ENCODE assay signal across 8 cellular contexts in genomic region chr3:136862611-136862951, GRCh38. TPM values are rescaled to one million over a fixed set of nuclear protein-coding genes. Genes with fewer than 3 reads are reported as not detected.
A peak's percentile ranks its signal among the peaks of the same experiment; 100 is the strongest.
DNase-seq lines count a peak whose midpoint lies in the region; ATAC-seq, FAIRE-seq and TF ChIP-seq lines count a peak whose summit lies in the region.

No MANE protein-coding gene starts in this region.

- H3K36me3 Mint-ChIP-seq in activated CD8-positive, alpha-beta T cell treated with anti-CD3 and anti-CD28 coated beads for 36 hours (ENCODE audit: low read depth), result peaks cover 41% of the 10 kb centered on the region
- peaks cover 0 to 7% of the 10 kb centered on the region in 2 donors for H3K36me3 Mint-ChIP-seq in naive B cell

- no peaks in the 10 kb centered on the region for H3K36me3 ChIP-seq in esophagus (ENCODE audit: control insufficient read depth in 2 of 2, insufficient read depth in 2 of 2, low read length in 1 of 2)

- H3K9me3 ChIP-seq in A549, result no peaks in the 10 kb centered on the region
- no peaks in the 10 kb centered on the region for H3K9me3 ChIP-seq in esophagus (ENCODE audit: control insufficient read depth in 2 of 2, insufficient read depth in 1 of 2, low read depth in 1 of 2, low read length in 1 of 2)

- H3K4me3 ChIP-seq in A549 (peak overlapping the region; percentile 77), esophagus (ENCODE audit: low read depth in 1 of 2, low read length in 2 of 2) (peak overlapping the region; percentile 79 to 98)

- TF ChIP-seq POLR2A in A549 (IDR thresholded peaks at IDR 0.05; ENCODE audit: low read length), result no peak

- H3K4me1 ChIP-seq in A549 (0 out of 3 replicates have a peak, but pooled peaks cover 12% of the 10 kb centered on the region), esophagus (ENCODE audit: control insufficient read depth in 2 of 2, insufficient read depth in 2 of 2, low read length in 1 of 2) (peaks cover 0 to 3% of the 10 kb centered on the region in 2 donors)

- ATAC-seq in A549 (peak; percentile 70 to 71), HG03064 (IDR thresholded peaks at IDR 0.05; ENCODE audit: low read depth, unreplicated experiment) (peak; percentile 13), naive B cell (ENCODE audit: low read depth in 2 of 2) (peak; percentile 1)
- ATAC-seq in activated CD8-positive, alpha-beta T cell treated with anti-CD3 and anti-CD28 coated beads for 36 hours, result no peak

- 0% methylated on average over 3 of the region's 29 CpGs for WGBS in A549 (ENCODE audit: missing lambda C conversion rate)
- WGBS in esophagus, 2 donors, result 0% methylated on average over 25 to 29 of the region's 29 CpGs

- H3K4me1 Mint-ChIP-seq in activated CD8-positive, alpha-beta T cell treated with anti-CD3 and anti-CD28 coated beads for 36 hours (ENCODE audit: low read depth), result peaks cover 44% of the 10 kb centered on the region
- peaks cover 18 to 54% (median 41%) of the 10 kb centered on the region in 3 donors for H3K4me1 Mint-ChIP-seq in naive B cell

- no peak for FAIRE-seq in A549 (lab: Jason Lieb, UNC)

- H3K4me3 Mint-ChIP-seq in activated CD8-positive, alpha-beta T cell treated with anti-CD3 and anti-CD28 coated beads for 36 hours, result peak overlapping the region; percentile 97
- H3K4me3 Mint-ChIP-seq in naive B cell, result peak overlapping the region; percentile 95 to 99 (median 97)

- TF ChIP-seq EP300 in A549 (IDR thresholded peaks at IDR 0.05), result no peak

- H3K4me2 ChIP-seq in A549, result peak overlapping the region; percentile 87

- H3K27ac ChIP-seq in A549 (peak overlapping the region; percentile 91 to 98), esophagus (ENCODE audit: low read depth in 2 of 2, low read length in 1 of 2) (peak overlapping the region; percentile 83 to 97), temporal lobe (ENCODE audit: low read depth, low read length) (peak overlapping the region; percentile 64)

- intact Hi-C loops in activated CD8-positive, alpha-beta T cell treated with anti-CD3 and anti-CD28 coated beads for 36 hours (cut with micrococcal nuclease), result loop anchor here (2.0 to 10.0 kb wide), 3 partner anchors 48 to 110 kb away; partner anchors contain the start of genes SLC35G2 and STAG1

- TF ChIP-seq RAD21 in A549 (conservative IDR thresholded peaks at IDR 0.05 in 1 of 2, IDR thresholded peaks at IDR 0.05 in 1 of 2), result no peak

- in situ Hi-C loops in GM13976 (cut with MboI; ENCODE audit: low sequenced_read_pairs, unreplicated experiment), result no loop called here

- H3K9me3 Mint-ChIP-seq in activated CD8-positive, alpha-beta T cell treated with anti-CD3 and anti-CD28 coated beads for 36 hours, result no peaks in the 10 kb centered on the region
- no peaks in the 10 kb centered on the region for H3K9me3 Mint-ChIP-seq in naive B cell

- POLR2A ChIA-PET in A549 (lab: Yijun Ruan, JAX), result interaction anchor here (1.1 to 2.2 kb wide), 9 partner anchors 23 to 666 kb away, joined by 3 to 30 read pairs (median 6); partner anchors contain the start of genes IL20RB, MSL2, SLC35G2 and STAG1
- POLR2A ChIA-PET in activated CD8-positive, alpha-beta T cell treated with anti-CD3 and anti-CD28 coated beads for 36 hours (lab: Charles Lee), result interaction anchor here (0.8 to 3.5 kb wide), 10 partner anchors 20 to 151 kb away, joined by 3 to 37 read pairs (median 4); partner anchors contain the start of genes IL20RB and STAG1

- H3K27me3 ChIP-seq in esophagus (ENCODE audit: control insufficient read depth in 1 of 2, insufficient read depth in 2 of 2, low read length in 2 of 2), result no peaks in the 10 kb centered on the region

- H3K27me3 Mint-ChIP-seq in activated CD8-positive, alpha-beta T cell treated with anti-CD3 and anti-CD28 coated beads for 36 hours, result no peaks in the 10 kb centered on the region
- no peaks in the 10 kb centered on the region for H3K27me3 Mint-ChIP-seq in naive B cell

- DNase-seq in A549 (ENCODE audit: low read depth in 1 of 2, low spot score in 1 of 2), result peak; percentile 39 to 75
- peak; percentile 69 for DNase-seq in GM13976 (ENCODE audit: low spot score)
- DNase-seq in NCI-H2196 treated with DMSO at 0.1 percent for 48 hours (lab: John Stamatoyannopoulos, UW; ENCODE audit: unreplicated experiment), result peak; percentile 51
- peak; percentile 55 for DNase-seq in activated CD8-positive, alpha-beta T cell treated with anti-CD3 and anti-CD28 coated beads for 36 hours
- no peak for DNase-seq in naive B cell

- no peak for TF ChIP-seq CTCF in A549 (IDR thresholded peaks at IDR 0.05)
- TF ChIP-seq CTCF in GM13976 (IDR thresholded peaks at IDR 0.05; ENCODE audit: borderline replicate concordance, control extremely low read depth, extremely low read depth, insufficient read depth, missing control alignments), result no peak
- peak; percentile 1 for TF ChIP-seq CTCF in activated CD8-positive, alpha-beta T cell treated with anti-CD3 and anti-CD28 coated beads for 36 hours (IDR thresholded peaks at IDR 0.05)

- H3K27ac Mint-ChIP-seq in activated CD8-positive, alpha-beta T cell treated with anti-CD3 and anti-CD28 coated beads for 36 hours, result peak overlapping the region; percentile 92
- H3K27ac Mint-ChIP-seq in naive B cell, result peak overlapping the region; percentile 87 to 98 (median 95)

- CTCF ChIA-PET in A549 (lab: Yijun Ruan, JAX), result interaction anchor here (0.6 to 1.2 kb wide), 3 partner anchors 103 to 113 kb away, joined by 3 read pairs; partner anchors contain the start of gene STAG1
- CTCF ChIA-PET in activated CD8-positive, alpha-beta T cell treated with anti-CD3 and anti-CD28 coated beads for 36 hours (lab: Charles Lee), result interaction anchor here (0.6 to 3.6 kb wide), 6 partner anchors 14 to 122 kb away, joined by 3 to 34 read pairs (median 4); partner anchors contain the start of gene STAG1

TF ChIP-seq in A549, 52 proteins besides CTCF, POLR2A, EP300 and RAD21:
- TF ChIP-seq JUN (IDR thresholded peaks at IDR 0.05) (0 out of 5 replicates have a peak, but pooled peaks of 1 of the 2 experiments have one; percentile 7), CEBPB (IDR thresholded peaks at IDR 0.05) (peak in 1 of 2 experiments; percentile 37; a peak in 1 of 4 replicates), TP53 (CRISPR knock-in tag; IDR thresholded peaks at IDR 0.05) (no peak), KDM5A (IDR thresholded peaks at IDR 0.05) (no peak)

RNA-seq across cellular contexts. Expression of gene NCK1, which starts 0.6 kb away (rescaled TPM):
- polyA plus RNA-seq in A549 (2011; rRNA removed) (47.9 and 60.8 TPM in 2 replicates), A549 (2017; fragmentation: RNase III; extraction: RNeasy Plus Mini Kit Qiagen cat#74134 plus additional on column Dnase treatment) (30.2 to 33.5 TPM (median 31.2 TPM) in 3 replicates), esophagus (10 to 100 TPM; 23.3 to 37.0 TPM), naive B cell (ENCODE audit: low read depth in 6 of 6) (10 to 100 TPM; 40.2 to 48.7 (median 42.6) TPM)
- 13.0 and 15.8 TPM in 2 replicates for polyA plus RNA-seq in A549 (2012; cell fraction: cytosol; rRNA removed)
- polyA plus RNA-seq in A549 (2012; cell fraction: nucleus; rRNA removed), result 3.7 and 7.2 TPM in 2 replicates
- 14.8 and 17.3 TPM in 2 replicates for polyA minus RNA-seq in A549 (2011; rRNA and poly(A)+ RNA removed)
- 10 to 100 TPM; 31.9 to 34.7 TPM for total RNA-seq in activated CD8-positive, alpha-beta T cell treated with anti-CD3 and anti-CD28 coated beads for 36 hours
- 21.1 TPM for total RNA-seq in temporal lobe

RNA-seq across cellular contexts. Expression of gene SLC35G2, which starts 43.7 kb away (rescaled TPM):
- polyA plus RNA-seq in A549 (2011; rRNA removed) (30.0 and 34.8 TPM in 2 replicates), A549 (2017; fragmentation: RNase III; extraction: RNeasy Plus Mini Kit Qiagen cat#74134 plus additional on column Dnase treatment) (15.0 to 17.2 TPM (median 16.5 TPM) in 3 replicates), esophagus (1 to 10 TPM; 1.1 to 1.3 TPM), naive B cell (ENCODE audit: low read depth in 6 of 6) (not detected)
- polyA plus RNA-seq in A549 (2012; cell fraction: cytosol; rRNA removed), result 6.2 and 6.8 TPM in 2 replicates
- polyA plus RNA-seq in A549 (2012; cell fraction: nucleus; rRNA removed), result 6.5 and 10.4 TPM in 2 replicates
- 6.3 and 6.5 TPM in 2 replicates for polyA minus RNA-seq in A549 (2011; rRNA and poly(A)+ RNA removed)
- total RNA-seq in activated CD8-positive, alpha-beta T cell treated with anti-CD3 and anti-CD28 coated beads for 36 hours, result 1 to 10 TPM; 3.0 TPM
- 9.3 TPM for total RNA-seq in temporal lobe
